8 cellular contexts compared by ENCODE assay signal in genomic region chr17:42773290-42774035, GRCh38. TPM values are rescaled to one million over a fixed set of nuclear protein-coding genes. Genes with fewer than 3 reads are reported as not detected.
DNase-seq lines count a peak whose midpoint lies in the region; ATAC-seq and TF ChIP-seq lines count a peak whose summit lies in the region.

Gene VPS25 (plus strand): TSS chr17:42773449. CDS start chr17:42773476, 27 bp downstream.

- TF ChIP-seq CTCF in Panc1 (IDR thresholded peaks at IDR 0.05) (no peak), esophagus muscularis mucosa (IDR thresholded peaks at IDR 0.05) (peak; percentile 11 to 35 (median 18))

- H3K36me3 Mint-ChIP-seq in activated T-cell treated with anti-CD3 and anti-CD28 coated beads, Interleukin-2, amount 50 U/mL, for 24 hours (ENCODE audit: low read depth): peaks cover 51% of the 10 kb centered on the region

- peak; percentile 97 for ATAC-seq in Panc1

- H3K4me3 ChIP-seq in Jurkat, Clone E6-1 (ENCODE audit: low read length): peak within 1 kb of the TSS; percentile 99
- H3K4me3 ChIP-seq in Panc1 (ENCODE audit: low read depth in 2 of 2, low read length in 2 of 2) (peak within 1 kb of the TSS; percentile 73 to 95), esophagus muscularis mucosa (peak within 1 kb of the TSS; percentile 75 to 98 (median 84)), muscle layer of duodenum (ENCODE audit: low read depth in 1 of 2, low read length in 2 of 2) (peak within 1 kb of the TSS; percentile 97 to 98)

- DNase-seq in AG08395 (ENCODE audit: low spot score): peak; percentile 92
- peak; percentile 74 for DNase-seq in Jurkat, Clone E6-1 (ENCODE audit: low read depth, low spot score)
- peak; percentile 36 for DNase-seq in Panc1 (ENCODE audit: low read depth, low spot score)
- peak; percentile 84 for DNase-seq in activated T-cell treated with anti-CD3 and anti-CD28 coated beads, Interleukin-2, amount 50 U/mL, for 24 hours
- DNase-seq in esophagus muscularis mucosa (ENCODE audit: extremely low spot score): no peak
- peak; percentile 58 for DNase-seq in stimulated activated CD8-positive, alpha-beta memory T cell treated with anti-CD3 and anti-CD28 coated beads, Interleukin-7, amount 100 ng/mL, for 24 hours (ENCODE audit: low read depth)

- H3K9me3 ChIP-seq in Panc1 (ENCODE audit: control insufficient read depth, insufficient read depth, low read depth, low read length) (no peaks in the 10 kb centered on the region), esophagus muscularis mucosa (no peaks in the 10 kb centered on the region), muscle layer of duodenum (ENCODE audit: control insufficient read depth in 1 of 2, low read length in 2 of 2) (no peaks in the 10 kb centered on the region)

- under 1% methylated on average over 35 of the region's 39 CpGs for WGBS in esophagus muscularis mucosa

- intact Hi-C loops in Panc1 (cut with micrococcal nuclease; ENCODE audit: unreplicated experiment) (no loop called here), esophagus muscularis mucosa (cut with DNase I) (no loop called here)

- H3K4me3 Mint-ChIP-seq in activated T-cell treated with anti-CD3 and anti-CD28 coated beads, Interleukin-2, amount 50 U/mL, for 24 hours: peak within 1 kb of the TSS; percentile 96

- H3K27me3 Mint-ChIP-seq in activated T-cell treated with anti-CD3 and anti-CD28 coated beads, Interleukin-2, amount 50 U/mL, for 24 hours: peaks cover under 1% of the 10 kb centered on the region

- H3K27ac Mint-ChIP-seq in activated T-cell treated with anti-CD3 and anti-CD28 coated beads, Interleukin-2, amount 50 U/mL, for 24 hours: peak within 1 kb of the TSS; percentile 96

- TSS peak; percentile 92 for BruUV-seq in Panc1 (replicated peaks; lab: Mats Ljungman, UMichigan)

- in situ Hi-C loops in Panc1 (cut with HindIII; ENCODE audit: low pct_unique_long_range_greater_than_20kb, low sequenced_read_pairs): no loop called here

- TF ChIP-seq POLR2A in GM19193 (IDR thresholded peaks at IDR 0.05; ENCODE audit: extremely low read depth, insufficient read depth, insufficient read length) (peak; percentile 96), esophagus muscularis mucosa (IDR thresholded peaks at IDR 0.05; ENCODE audit: low read depth) (peak; percentile 39)

- H3K36me3 ChIP-seq in Panc1 (ENCODE audit: control insufficient read depth, insufficient read depth, low read length): no peaks in the 10 kb centered on the region
- peaks cover 17 to 41% (median 34%) of the 10 kb centered on the region in 4 donors for H3K36me3 ChIP-seq in esophagus muscularis mucosa
- H3K36me3 ChIP-seq in muscle layer of duodenum (ENCODE audit: control insufficient read depth in 1 of 2, insufficient read depth in 2 of 2, low read length in 2 of 2): peaks cover 19 to 28% of the 10 kb centered on the region in 2 donors

- TF ChIP-seq EP300 in esophagus muscularis mucosa (IDR thresholded peaks at IDR 0.05): no peak

- POLR2A ChIA-PET in Panc1 (lab: Charles Lee): interaction anchor here (0.8 to 1.1 kb wide), 2 partner anchors 13 to 51 kb away, joined by 5 to 8 read pairs; partner anchors contain the start of genes BECN1 and RAMP2

- CTCF ChIA-PET in Panc1 (lab: Charles Lee): interaction anchor here (0.6 to 1.2 kb wide), 2 partner anchors 10 to 14 kb away, joined by 3 read pairs; no protein-coding TSS in a partner anchor

- H3K4me1 ChIP-seq in Panc1 (ENCODE audit: control insufficient read depth, insufficient read depth, low read length) (peaks cover 9% of the 10 kb centered on the region), esophagus muscularis mucosa (peaks cover 14 to 19% (median 17%) of the 10 kb centered on the region in 4 donors), muscle layer of duodenum (ENCODE audit: control insufficient read depth in 1 of 2, insufficient read depth in 2 of 2, low read length in 2 of 2) (peaks cover 4 to 10% of the 10 kb centered on the region in 2 donors)

- H3K27me3 ChIP-seq in Panc1 (ENCODE audit: control insufficient read depth, insufficient read depth, low read length): no peaks in the 10 kb centered on the region
- peaks cover 0 to 4% (median 0%) of the 10 kb centered on the region in 4 donors for H3K27me3 ChIP-seq in esophagus muscularis mucosa
- H3K27me3 ChIP-seq in muscle layer of duodenum (ENCODE audit: low read depth, low read length): no peaks in the 10 kb centered on the region

- H3K27ac ChIP-seq in Panc1 (ENCODE audit: low read length): peak within 1 kb of the TSS; percentile 86
- peak within 1 kb of the TSS; percentile 83 to 90 (median 88) for H3K27ac ChIP-seq in esophagus muscularis mucosa (replicated peaks in 1 of 4)
- H3K27ac ChIP-seq in muscle layer of duodenum (ENCODE audit: low read length): peak within 1 kb of the TSS; percentile 87

- H3K4me1 Mint-ChIP-seq in activated T-cell treated with anti-CD3 and anti-CD28 coated beads, Interleukin-2, amount 50 U/mL, for 24 hours (ENCODE audit: low read depth): peaks cover 29% of the 10 kb centered on the region

- no peaks in the 10 kb centered on the region for H3K9me3 Mint-ChIP-seq in activated T-cell treated with anti-CD3 and anti-CD28 coated beads, Interleukin-2, amount 50 U/mL, for 24 hours

RNA-seq across cellular contexts. Expression of gene VPS25, which starts in this region (rescaled TPM):
- polyA plus RNA-seq in Jurkat, Clone E6-1 (2012; ENCODE audit: insufficient read depth, insufficient read length): 102 TPM
- total RNA-seq in Panc1 (2021; ENCODE audit: unreplicated experiment): 37.7 TPM
- 42.9 TPM for polyA plus RNA-seq in Panc1 (2012; ENCODE audit: insufficient read length)
- total RNA-seq in esophagus muscularis mucosa: 10 to 100 TPM; 34.5 to 43.9 (median 38.0) TPM
